ENCODE assay signal across 1 cellular context in genomic region chr11:110121204-110121603, GRCh38.
TF ChIP-seq lines count a peak whose summit lies in the region.

No MANE protein-coding gene starts in this region.

TF ChIP-seq in SK-N-SH treated with all-trans-retinoic acid at 6 μM for 48 hours, 23 proteins besides CTCF, POLR2A, EP300 and RAD21 (continued from another document):
- no peak for TF ChIP-seq TOX (CRISPR knock-in tag; IDR thresholded peaks at IDR 0.05; ENCODE audit: borderline replicate concordance)
- no peak for TF ChIP-seq ZFP30 (CRISPR knock-in tag; IDR thresholded peaks at IDR 0.05)
- no peak for TF ChIP-seq CREB5 (CRISPR knock-in tag; IDR thresholded peaks at IDR 0.05; ENCODE audit: low read depth)
- no peak for TF ChIP-seq TSHZ2 (CRISPR knock-in tag; IDR thresholded peaks at IDR 0.05)
- TF ChIP-seq OSR1 (CRISPR knock-in tag; IDR thresholded peaks at IDR 0.05) = no peak
- TF ChIP-seq GLIS3 (CRISPR knock-in tag; IDR thresholded peaks at IDR 0.05) = no peak
- no peak for TF ChIP-seq CSRNP3 (CRISPR knock-in tag; IDR thresholded peaks at IDR 0.05)
- no peak for TF ChIP-seq BACH2 (CRISPR knock-in tag; IDR thresholded peaks at IDR 0.05; ENCODE audit: borderline replicate concordance)
- no peak for TF ChIP-seq ZNF70 (CRISPR knock-in tag; IDR thresholded peaks at IDR 0.05)
